Comparison of ENCODE assay signal across 8 cellular contexts in the genomic region with DNA sequence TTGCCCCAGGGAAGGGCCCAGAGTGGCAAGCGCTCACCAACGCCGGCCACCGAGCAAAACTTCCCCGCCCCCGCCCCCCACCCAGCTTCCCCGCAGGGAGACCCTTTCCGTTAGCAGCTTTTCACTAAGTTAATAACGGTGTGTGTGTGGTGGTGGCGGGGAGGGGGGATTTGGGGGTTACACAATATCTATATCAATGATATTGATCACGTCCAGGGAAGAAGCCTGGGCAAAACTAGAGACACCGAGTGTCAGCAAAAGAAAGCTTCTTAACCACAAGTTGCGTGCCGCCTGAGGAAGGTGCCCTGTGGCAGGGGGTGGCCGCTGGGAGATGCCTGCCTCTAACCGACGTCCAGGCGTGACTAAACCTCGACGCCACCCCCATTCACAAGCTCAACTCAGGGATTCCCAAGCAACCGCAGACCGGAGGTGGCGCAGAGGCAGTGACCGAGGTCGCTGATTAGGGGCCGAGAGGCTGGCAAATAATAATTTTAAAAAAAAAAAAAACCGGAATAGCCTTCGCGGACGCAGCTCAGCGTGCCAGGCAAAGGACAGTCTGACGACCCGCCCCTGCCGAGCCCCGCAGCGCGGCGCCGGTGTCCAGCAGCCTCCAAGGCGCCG.
DNase-seq lines count a peak whose midpoint lies in the region; ATAC-seq and TF ChIP-seq lines count a peak whose summit lies in the region.

No MANE protein-coding gene starts in this region.

- ATAC-seq in GM19463 (IDR thresholded peaks at IDR 0.05; ENCODE audit: unreplicated experiment) (peak; percentile 34), HG03460 (IDR thresholded peaks at IDR 0.05; ENCODE audit: unreplicated experiment) (peak; percentile 36)
- peak; percentile 46 for ATAC-seq in stimulated activated naive CD8-positive, alpha-beta T cell treated with anti-CD3 and anti-CD28 coated beads, Interleukin-15, Interleukin-2, amounts not matched to agents 100 U/mL and 50 U/mL, for 24 hours

- peaks cover 34 to 47% of the 10 kb centered on the region in 2 donors for H3K27me3 ChIP-seq in right atrium auricular region

- no peaks in the 10 kb centered on the region for H3K9me3 Mint-ChIP-seq in activated T-helper 2 cell treated with anti-CD3 and anti-CD28 coated beads, Interferon-gamma antibody, Interleukin-2, Interleukin-4, amounts not matched to agents 10 μg/mL and 5 μg/mL and 100 μg/mL, durations not matched to agents 14 hours and 24 hours and 36 hours

- TF ChIP-seq CTCF in right atrium auricular region (IDR thresholded peaks at IDR 0.05): no peak

- no peaks in the 10 kb centered on the region for H3K9me3 ChIP-seq in right atrium auricular region

- intact Hi-C loops in activated T-helper 2 cell treated with anti-CD3 and anti-CD28 coated beads, Interferon-gamma antibody, Interleukin-2, Interleukin-4, amounts not matched to agents 10 μg/mL and 5 μg/mL and 100 μg/mL, durations not matched to agents 14 hours and 24 hours and 36 hours (cut with micrococcal nuclease): loop anchor here (2.0 to 10.0 kb wide), 2 partner anchors 14 to 396 kb away; a partner anchor contains a TSS

- H3K4me1 ChIP-seq in right atrium auricular region: peaks cover 0 to 12% of the 10 kb centered on the region in 2 donors

- no peaks in the 10 kb centered on the region for H3K36me3 ChIP-seq in right atrium auricular region

- peak overlapping the region; percentile 30 to 45 for H3K4me3 ChIP-seq in right atrium auricular region

- H3K27ac Mint-ChIP-seq in activated T-helper 2 cell treated with anti-CD3 and anti-CD28 coated beads, Interferon-gamma antibody, Interleukin-2, Interleukin-4, amounts not matched to agents 10 μg/mL and 5 μg/mL and 100 μg/mL, durations not matched to agents 14 hours and 24 hours and 36 hours: no peak overlapping the region

- DNase-seq in Daoy (ENCODE audit: low read depth) (peak; percentile 90), T1000 (lab: John Stamatoyannopoulos, UW) (peak; percentile 80), right atrium auricular region (ENCODE audit: low spot score) (no peak), NOMO-1 treated with dmso at 0.1 percent for 144 hours (lab: John Stamatoyannopoulos, UW; ENCODE audit: unreplicated experiment) (no peak)
- peak; percentile 16 for DNase-seq in stimulated activated naive CD8-positive, alpha-beta T cell treated with anti-CD3 and anti-CD28 coated beads, Interleukin-15, Interleukin-2, amounts not matched to agents 100 U/mL and 50 U/mL, for 24 hours
- no peak for DNase-seq in activated T-helper 2 cell treated with anti-CD3 and anti-CD28 coated beads, Interferon-gamma antibody, Interleukin-2, Interleukin-4, amounts not matched to agents 10 μg/mL and 5 μg/mL and 100 μg/mL, durations not matched to agents 14 hours and 24 hours and 36 hours (ENCODE audit: low spot score)

- H3K4me3 Mint-ChIP-seq in activated T-helper 2 cell treated with anti-CD3 and anti-CD28 coated beads, Interferon-gamma antibody, Interleukin-2, Interleukin-4, amounts not matched to agents 10 μg/mL and 5 μg/mL and 100 μg/mL, durations not matched to agents 14 hours and 24 hours and 36 hours (ENCODE audit: low read depth): no peak overlapping the region

- peaks cover 55% of the 10 kb centered on the region for H3K27me3 Mint-ChIP-seq in activated T-helper 2 cell treated with anti-CD3 and anti-CD28 coated beads, Interferon-gamma antibody, Interleukin-2, Interleukin-4, amounts not matched to agents 10 μg/mL and 5 μg/mL and 100 μg/mL, durations not matched to agents 14 hours and 24 hours and 36 hours (ENCODE audit: low read depth)

- peaks cover 15% of the 10 kb centered on the region for H3K4me1 Mint-ChIP-seq in activated T-helper 2 cell treated with anti-CD3 and anti-CD28 coated beads, Interferon-gamma antibody, Interleukin-2, Interleukin-4, amounts not matched to agents 10 μg/mL and 5 μg/mL and 100 μg/mL, durations not matched to agents 14 hours and 24 hours and 36 hours (ENCODE audit: low read depth)

- peaks cover 3% of the 10 kb centered on the region for H3K36me3 Mint-ChIP-seq in activated T-helper 2 cell treated with anti-CD3 and anti-CD28 coated beads, Interferon-gamma antibody, Interleukin-2, Interleukin-4, amounts not matched to agents 10 μg/mL and 5 μg/mL and 100 μg/mL, durations not matched to agents 14 hours and 24 hours and 36 hours (ENCODE audit: low read depth)

- no peak overlapping the region for H3K27ac ChIP-seq in right atrium auricular region

Comparison
In these comparisons a context has a peak if more than half of its experiments do, and no peak if none do; other contexts are left out.
1. DNase-seq: peak in Daoy (single experiment), T1000 (single experiment) and stimulated activated naive CD8-positive, alpha-beta T cell treated with anti-CD3 and anti-CD28 coated beads, Interleukin-15, Interleukin-2, amounts not matched to agents 100 U/mL and 50 U/mL, for 24 hours (single experiment); none in right atrium auricular region (single experiment), activated T-helper 2 cell treated with anti-CD3 and anti-CD28 coated beads, Interferon-gamma antibody, Interleukin-2, Interleukin-4, amounts not matched to agents 10 μg/mL and 5 μg/mL and 100 μg/mL, durations not matched to agents 14 hours and 24 hours and 36 hours (single experiment) and NOMO-1 treated with dmso at 0.1 percent for 144 hours (single experiment).
2. Peak in every context shown above with its lines, with median percentiles within 50 percentile points of each other: ATAC-seq.